In the genomic region with DNA sequence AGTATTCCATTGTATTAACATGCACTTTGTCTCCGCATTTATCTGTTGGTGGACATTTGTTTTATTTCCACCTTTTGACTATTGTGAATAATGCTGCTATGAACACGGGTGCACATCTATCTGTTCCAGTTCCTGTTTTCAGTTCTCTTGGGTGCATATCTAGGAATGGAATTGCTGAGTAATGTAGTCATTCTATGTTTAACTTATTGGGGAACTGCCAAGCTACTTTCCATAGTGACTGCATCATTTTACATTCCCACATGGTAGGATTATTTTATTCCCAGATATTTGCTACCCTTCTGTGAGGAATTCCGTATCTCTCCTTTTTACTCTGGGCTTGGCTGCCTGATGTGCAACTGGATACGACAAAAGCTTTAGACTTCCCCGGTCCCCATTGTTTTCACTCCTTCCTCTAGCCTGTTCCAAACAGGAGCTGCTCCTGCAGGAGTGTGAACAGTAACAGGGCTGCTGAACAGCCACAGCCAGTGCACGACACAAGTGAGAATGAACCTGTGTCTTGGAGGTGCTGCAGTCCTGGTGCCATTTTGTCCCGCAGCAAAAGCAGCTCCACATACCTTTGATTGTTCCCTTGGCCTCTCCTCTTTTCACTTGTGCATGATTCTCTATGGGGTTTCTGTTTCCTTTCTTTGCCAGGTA, we compare ENCODE assay signal across 13 cellular contexts. TPM values are rescaled to one million over a fixed set of nuclear protein-coding genes. Genes with fewer than 3 reads are reported as not detected.
DNase-seq lines count a peak whose midpoint lies in the region; ATAC-seq and TF ChIP-seq lines count a peak whose summit lies in the region.
"Had no signal": no experiment of that assay in that cellular context is flagged by ENCODE, and none has a peak within 500 bp of the region (broad histone marks: within the 10 kb centered on the region; RNA-seq: fewer than 3 reads in every experiment).

No MANE protein-coding gene starts in this region.

- no peak overlapping the region for H3K27ac ChIP-seq in Karpas-422 (ENCODE audit: low read length)

- H3K27me3 ChIP-seq in Karpas-422 (ENCODE audit: low read length): no peaks in the 10 kb centered on the region

- DNase-seq in dedifferentiated amniotic fluid mesenchymal stem cell (ENCODE audit: extremely low spot score) (peak; percentile 71), osteocyte (ENCODE audit: extremely low spot score, unreplicated experiment) (no peak), Karpas-422 (no peak)
- DNase-seq: activated gamma-delta T cell, GF-D8, midbrain, NCI-H526 had no signal

- no peaks in the 10 kb centered on the region for H3K36me3 ChIP-seq in Karpas-422 (ENCODE audit: insufficient read depth, low read length)

- H3K4me3 ChIP-seq in Karpas-422 (ENCODE audit: low read length): no peak overlapping the region

- H3K4me2 ChIP-seq in Karpas-422 (ENCODE audit: low read depth, low read length, poor library complexity, severe bottlenecking): no peak overlapping the region

- H4K20me1 ChIP-seq in Karpas-422 (ENCODE audit: insufficient read depth, low read depth, low read length): no peaks in the 10 kb centered on the region

- H3K9me3 ChIP-seq in Karpas-422 (ENCODE audit: low read length): 0 out of 2 replicates have a peak, but pooled peaks cover 3% of the 10 kb centered on the region

- peak overlapping the region; percentile 81 for H3K27ac Mint-ChIP-seq in osteocyte (ENCODE audit: unreplicated experiment)

- no peaks in the 10 kb centered on the region for H3K27me3 Mint-ChIP-seq in osteocyte (ENCODE audit: unreplicated experiment)

- no peaks in the 10 kb centered on the region for H3K4me1 ChIP-seq in Karpas-422 (ENCODE audit: low read length)

- ATAC-seq in GM18505 (IDR thresholded peaks at IDR 0.05; ENCODE audit: unreplicated experiment) (peak; percentile 62), HG03378 (IDR thresholded peaks at IDR 0.05; ENCODE audit: unreplicated experiment) (peak; percentile 49), GM19452 (IDR thresholded peaks at IDR 0.05; ENCODE audit: unreplicated experiment) (no peak), GM18907 (IDR thresholded peaks at IDR 0.05; ENCODE audit: unreplicated experiment) (no peak), esophagus mucosa (no peak)

- no peak overlapping the region for H3K9ac ChIP-seq in Karpas-422 (ENCODE audit: low read length)

- TF ChIP-seq CTCF in osteocyte (IDR thresholded peaks at IDR 0.05): no peak

- H2AFZ ChIP-seq in Karpas-422 (ENCODE audit: low read length): no peak overlapping the region

- H3K79me2 ChIP-seq in Karpas-422 (ENCODE audit: low read length): no peaks in the 10 kb centered on the region

- H3K4me3 Mint-ChIP-seq in osteocyte (ENCODE audit: unreplicated experiment): peak overlapping the region; percentile 23

- H3K9me3 Mint-ChIP-seq in osteocyte (ENCODE audit: unreplicated experiment): no peaks in the 10 kb centered on the region

- no peaks in the 10 kb centered on the region for H3K36me3 Mint-ChIP-seq in osteocyte (ENCODE audit: unreplicated experiment)

- no peak for TF ChIP-seq POLR2A in GM18505 (IDR thresholded peaks at IDR 0.05; ENCODE audit: borderline replicate concordance, extremely low read depth, insufficient read depth, insufficient read length)

- no peaks in the 10 kb centered on the region for H3K9me2 ChIP-seq in Karpas-422 (replicated peaks; ENCODE audit: insufficient read depth, low read length)

- H3K4me1 Mint-ChIP-seq in osteocyte (ENCODE audit: unreplicated experiment): peaks cover 32% of the 10 kb centered on the region

RNA-seq across cellular contexts. Expression of a gene that starts 7.1 kb away (rescaled TPM):
- not detected in 2 replicates for total RNA-seq in osteocyte
- not detected in 2 replicates for total RNA-seq in Karpas-422 (2014; rRNA removed; shearing (Covaris generic); ENCODE audit: low replicate concordance)
- total RNA-seq in esophagus mucosa: not detected
- total RNA-seq: temporal lobe had no signal

Comparison
In these comparisons a context has a peak if more than half of its experiments do, and no peak if none do; other contexts are left out.
1. ATAC-seq: peak in GM18505 (single experiment) and HG03378 (single experiment); none in GM19452 (single experiment), GM18907 (single experiment) and esophagus mucosa (single experiment).